Comparison of ENCODE assay signal across 23 cellular contexts in genomic region chrX:24216037-24216436, GRCh38.
"Had no signal": no experiment of that assay in that cellular context is flagged by ENCODE, and none has a peak within 500 bp of the region (broad histone marks: within the 10 kb centered on the region; RNA-seq: fewer than 3 reads in every experiment).

No MANE protein-coding gene starts in this region.

- H3K27ac ChIP-seq: left ventricle myocardium inferior, spleen, upper lobe of left lung had no signal

- ATAC-seq: activated T-cell treated with anti-CD3 and anti-CD28 coated beads, Interleukin-2, amount 50 U/mL, for 4 hours; T-helper 17 cell had no signal

- H3K9me3 ChIP-seq: left ventricle myocardium inferior, spleen, upper lobe of left lung had no signal

- H3K9me3 Mint-ChIP-seq: activated T-cell treated with anti-CD3 and anti-CD28 coated beads, Interleukin-2, amount 50 U/mL, for 4 hours; brain had no signal

- H3K4me3 ChIP-seq: left ventricle myocardium inferior, spleen, upper lobe of left lung had no signal

- H3K4me3 Mint-ChIP-seq: activated T-cell treated with anti-CD3 and anti-CD28 coated beads, Interleukin-2, amount 50 U/mL, for 4 hours; brain; T-helper 17 cell had no signal

- H3K27me3 ChIP-seq: spleen, upper lobe of left lung had no signal

- DNase-seq: activated CD4-positive, alpha-beta T cell treated with anti-CD3 and anti-CD28 coated beads for 4 hours; activated CD4-positive, alpha-beta T cell treated with anti-CD3 and anti-CD28 coated beads, Interleukin-2, amount 50 U/mL, for 48 hours; activated CD4-positive, CD25-positive, alpha-beta regulatory T cell; activated CD8-positive, alpha-beta memory T cell treated with anti-CD3 and anti-CD28 coated beads, Interleukin-2, amount 50 U/mL, for 48 hours; activated effector memory CD4-positive, alpha-beta T cell treated with anti-CD3 and anti-CD28 coated beads, Interleukin-2, amount 50 U/mL, for 16 hours; activated naive CD4-positive, alpha-beta T cell treated with anti-CD3 and anti-CD28 coated beads, Interleukin-2, amount 50 U/mL, for 16 hours; activated T-cell treated with anti-CD3 and anti-CD28 coated beads, Interleukin-2, amount 50 U/mL, for 4 hours; anterior cingulate cortex; central memory CD4-positive, alpha-beta T cell; dermis blood vessel endothelial cell; effector CD8-positive, alpha-beta T cell; erythroblast; foreskin fibroblast; kidney glomerular epithelial cell; left ventricle myocardium inferior; occipital lobe; posterior cingulate gyrus; spleen; stimulated activated CD4-positive, alpha-beta T cell treated with anti-CD3 and anti-CD28 coated beads, Interleukin-4, amount 100 ng/mL, for 1 hour; stimulated activated naive CD4-positive, alpha-beta T cell; T-helper 17 cell; upper lobe of left lung had no signal

- H3K27ac Mint-ChIP-seq: T-helper 17 cell had no signal

- H3K4me1 ChIP-seq: left ventricle myocardium inferior, spleen, upper lobe of left lung had no signal

- H3K4me1 Mint-ChIP-seq: T-helper 17 cell had no signal

- H3K27me3 Mint-ChIP-seq: brain, T-helper 17 cell had no signal
